24 cellular contexts compared by ENCODE assay signal in genomic region chr22:47374273-47374771, GRCh38.
A peak's percentile ranks its signal among the peaks of the same experiment; 100 is the strongest.
DNase-seq lines count a peak whose midpoint lies in the region; ATAC-seq and TF ChIP-seq lines count a peak whose summit lies in the region.
"Had no signal": no experiment of that assay in that cellular context is flagged by ENCODE, and none has a peak within 500 bp of the region (broad histone marks: within the 10 kb centered on the region; RNA-seq: fewer than 3 reads in every experiment).

No MANE protein-coding gene starts in this region.

- no peak overlapping the region for H3K27ac ChIP-seq in RWPE2 (ENCODE audit: poor library complexity, severe bottlenecking)
- H3K27ac ChIP-seq in sigmoid colon: no peak overlapping the region
- H3K27ac ChIP-seq in H9 (ENCODE audit: insufficient read length, low read depth, low read length): no peak overlapping the region
- H3K27ac ChIP-seq: 22Rv1, C4-2B, GM23248, KMS-11, SJCRH30 had no signal

- H3K4ac ChIP-seq in H9 (ENCODE audit: low read depth, low read length): no peak overlapping the region

- no peak overlapping the region for H3T11ph ChIP-seq in H9 (ENCODE audit: low read length)

- H3K27me3 Mint-ChIP-seq in activated CD4-positive, alpha-beta T cell treated with anti-CD3 and anti-CD28 coated beads, Interleukin-2, amount 10 ng/mL, durations not matched to agents 7 days and 5 days: no peaks in the 10 kb centered on the region
- H3K27me3 Mint-ChIP-seq in H9 (ENCODE audit: low read depth): peaks cover 5% of the 10 kb centered on the region

- no peak overlapping the region for H2BK20ac ChIP-seq in H9 (ENCODE audit: low read depth, low read length, poor library complexity, severe bottlenecking)

- ATAC-seq in RWPE2 (ENCODE audit: low read depth): no peak
- ATAC-seq: CD8-positive, alpha-beta T cell; Right ventricle myocardium inferior had no signal

- no peak overlapping the region for H2BK5ac ChIP-seq in H9 (ENCODE audit: insufficient read length, low read length)

- H2BK120ac ChIP-seq in H9 (ENCODE audit: low read depth, low read length, poor library complexity, severe bottlenecking): no peak overlapping the region

- no peak overlapping the region for H3K18ac ChIP-seq in H9 (ENCODE audit: insufficient read length, low read depth, low read length)

- peaks cover 2% of the 10 kb centered on the region for H4K20me1 ChIP-seq in H9 (ENCODE audit: control insufficient read depth, insufficient read depth, insufficient read length)

- H3K36me3 Mint-ChIP-seq in activated CD4-positive, alpha-beta T cell treated with anti-CD3 and anti-CD28 coated beads, Interleukin-2, amount 10 ng/mL, durations not matched to agents 7 days and 5 days (ENCODE audit: low read depth): no peaks in the 10 kb centered on the region
- H3K36me3 Mint-ChIP-seq in H9 (ENCODE audit: insufficient read depth in 1 of 3, low read depth in 3 of 3): peaks cover 23 to 45% (median 30%) of the 10 kb centered on the region in 3 experiments
- H3K36me3 Mint-ChIP-seq: CD8-positive, alpha-beta T cell had no signal

- no peaks in the 10 kb centered on the region for H3K23me2 ChIP-seq in H9 (ENCODE audit: insufficient read length, low read depth, low read length, poor library complexity, severe bottlenecking)

- no peak overlapping the region for H4K8ac ChIP-seq in H9 (replicated peaks; ENCODE audit: insufficient read length, low read depth, low read length)

- peak overlapping the region; percentile 36 for H3K27ac Mint-ChIP-seq in activated CD4-positive, alpha-beta T cell treated with anti-CD3 and anti-CD28 coated beads, Interleukin-2, amount 10 ng/mL, durations not matched to agents 7 days and 5 days
- no peak overlapping the region for H3K27ac Mint-ChIP-seq in H9
- H3K27ac Mint-ChIP-seq: B cell; CD8-positive, alpha-beta T cell; IgD-negative memory B cell had no signal

- intact Hi-C loops in sigmoid colon (cut with DNase I): no loop called here

- H3K23ac ChIP-seq in H9 (ENCODE audit: insufficient read length, low read depth, low read length): no peak overlapping the region

- no peak overlapping the region for H4K91ac ChIP-seq in H9 (ENCODE audit: insufficient read length, low read depth, low read length)

- H3K9me3 ChIP-seq in RWPE2 (ENCODE audit: severe bottlenecking): no peaks in the 10 kb centered on the region
- H3K9me3 ChIP-seq in sigmoid colon: no peaks in the 10 kb centered on the region
- H3K9me3 ChIP-seq in H9 (ENCODE audit: control insufficient read depth, low read depth, low read length): peaks cover 91% of the 10 kb centered on the region
- H3K9me3 ChIP-seq: Caco-2, SJCRH30 had no signal

- H3K79me2 ChIP-seq in H9 (ENCODE audit: insufficient read depth, low read length): no peaks in the 10 kb centered on the region

- 84% methylated on average over 15 of the region's 15 CpGs for WGBS in sigmoid colon, 2 donors
- WGBS in H9 (ENCODE audit: extremely low coverage, insufficient read length, low lambda C conversion rate): no CpG with 5 or more reads among the region's 15 CpGs

- H2AFZ ChIP-seq in H9 (ENCODE audit: low read length): no peak overlapping the region
- H2AFZ ChIP-seq: GM23248 had no signal

- peaks cover 8% of the 10 kb centered on the region for H3K9me3 Mint-ChIP-seq in activated CD4-positive, alpha-beta T cell treated with anti-CD3 and anti-CD28 coated beads, Interleukin-2, amount 10 ng/mL, durations not matched to agents 7 days and 5 days
- H3K9me3 Mint-ChIP-seq in H9: peaks cover 89 to 99% of the 10 kb centered on the region in 2 experiments
- H3K9me3 Mint-ChIP-seq: CD8-positive, alpha-beta T cell; IgD-negative memory B cell had no signal

- no peaks in the 10 kb centered on the region for H3K79me1 ChIP-seq in H9 (ENCODE audit: insufficient read depth, low read depth, low read length, poor library complexity, severe bottlenecking)

- H2AK5ac ChIP-seq in H9 (ENCODE audit: insufficient read length, low read length): no peak overlapping the region

- H3K56ac ChIP-seq in H9 (ENCODE audit: insufficient read length, low read depth, low read length): no peak overlapping the region

- no peak overlapping the region for H2BK15ac ChIP-seq in H9 (ENCODE audit: low read depth, low read length)

- H3K9ac ChIP-seq in H9 (ENCODE audit: extremely low read depth, insufficient read length, low read length): no peak overlapping the region
- H3K9ac ChIP-seq: GM23248, KMS-11 had no signal

- CTCF ChIA-PET in activated CD4-positive, alpha-beta T cell treated with anti-CD3 and anti-CD28 coated beads, Interleukin-2, amount 10 ng/mL, durations not matched to agents 7 days and 5 days (lab: Charles Lee): no interaction called here

- TF ChIP-seq CTCF in RWPE2 (IDR thresholded peaks at IDR 0.05; ENCODE audit: poor library complexity, severe bottlenecking) (no peak), sigmoid colon (IDR thresholded peaks at IDR 0.05) (no peak), H9 (conservative IDR thresholded peaks at IDR 0.05) (no peak)

- TF ChIP-seq POLR2A in sigmoid colon (IDR thresholded peaks at IDR 0.05): no peak

- no peak for TF ChIP-seq EP300 in sigmoid colon (IDR thresholded peaks at IDR 0.05)

- H3K36me3 ChIP-seq in RWPE2 (ENCODE audit: low read depth): no peaks in the 10 kb centered on the region
- H3K36me3 ChIP-seq in sigmoid colon: no peaks in the 10 kb centered on the region
- H3K36me3 ChIP-seq: SJCRH30 had no signal

- H3K4me1 Mint-ChIP-seq in activated CD4-positive, alpha-beta T cell treated with anti-CD3 and anti-CD28 coated beads, Interleukin-2, amount 10 ng/mL, durations not matched to agents 7 days and 5 days: no peaks in the 10 kb centered on the region
- no peaks in the 10 kb centered on the region for H3K4me1 Mint-ChIP-seq in H9
- H3K4me1 Mint-ChIP-seq: B cell, IgD-negative memory B cell had no signal

- DNase-seq in activated CD4-positive, alpha-beta T cell treated with anti-CD3 and anti-CD28 coated beads, Interleukin-2, amount 10 ng/mL, durations not matched to agents 7 days and 5 days: no peak
- no peak for DNase-seq in activated CD4-positive, alpha-beta T cell treated with anti-CD3 and anti-CD28 coated beads, Interleukin-2, amount 50 U/mL, for 1 hour
- peak; percentile 23 for DNase-seq in RWPE2 (ENCODE audit: low spot score)
- DNase-seq in mesenteric fat pad (ENCODE audit: low spot score): peak; percentile 71
- DNase-seq in sigmoid colon: peak; percentile 52
- no peak for DNase-seq in H9
- no peak for DNase-seq in amygdala (lab: John Stamatoyannopoulos, UW)
- DNase-seq in NCI-H526 treated with DMSO at 0.1 percent for 48 hours (lab: John Stamatoyannopoulos, UW): no peak
- DNase-seq: CD8-positive, alpha-beta T cell; GM23248; H7; MM.1S; NCI-H2029; NCI-H446 treated with DMSO at 0.1 percent for 48 hours; NCI-H69; OCI-M1; SJCRH30 had no signal

- no peak overlapping the region for H3K4me2 ChIP-seq in H9 (ENCODE audit: insufficient read depth, insufficient read length, low read length)
- H3K4me2 ChIP-seq: KMS-11 had no signal

- H3K14ac ChIP-seq in H9 (ENCODE audit: insufficient read depth, low read length): no peak overlapping the region

- H4K5ac ChIP-seq in H9 (ENCODE audit: insufficient read length, low read depth, low read length): no peak overlapping the region

- POLR2A ChIA-PET in activated CD4-positive, alpha-beta T cell treated with anti-CD3 and anti-CD28 coated beads, Interleukin-2, amount 10 ng/mL, durations not matched to agents 7 days and 5 days (lab: Charles Lee): no interaction called here

- no peak overlapping the region for H2BK12ac ChIP-seq in H9 (ENCODE audit: insufficient read length, low read depth, low read length)

- H3K4me3 ChIP-seq in RWPE2 (ENCODE audit: severe bottlenecking) (no peak overlapping the region), sigmoid colon (no peak overlapping the region)
- H3K4me3 ChIP-seq: GM23248, SJCRH30 had no signal

- H3K27me3 ChIP-seq in RWPE2 (ENCODE audit: insufficient read depth, poor library complexity, severe bottlenecking): no peaks in the 10 kb centered on the region
- peaks cover 0 to 25% (median 2%) of the 10 kb centered on the region in 3 donors for H3K27me3 ChIP-seq in sigmoid colon
- H3K27me3 ChIP-seq in H9 (ENCODE audit: insufficient read depth, low read length): no peaks in the 10 kb centered on the region
- H3K27me3 ChIP-seq: SJCRH30 had no signal

- no peak overlapping the region for H3K4me3 Mint-ChIP-seq in activated CD4-positive, alpha-beta T cell treated with anti-CD3 and anti-CD28 coated beads, Interleukin-2, amount 10 ng/mL, durations not matched to agents 7 days and 5 days
- no peak overlapping the region for H3K4me3 Mint-ChIP-seq in H9
- H3K4me3 Mint-ChIP-seq: B cell; CD8-positive, alpha-beta T cell; IgD-negative memory B cell had no signal

- H3K4me1 ChIP-seq in RWPE2 (ENCODE audit: insufficient read depth, poor library complexity, severe bottlenecking) (no peaks in the 10 kb centered on the region), sigmoid colon (no peaks in the 10 kb centered on the region), H9 (ENCODE audit: insufficient read depth, low read length) (no peaks in the 10 kb centered on the region)
- H3K4me1 ChIP-seq: Caco-2, SJCRH30 had no signal

Comparison
In these comparisons a context has a peak if more than half of its experiments do, and no peak if none do; other contexts are left out.
1. DNase-seq: peak in RWPE2 (single experiment), mesenteric fat pad (single experiment) and sigmoid colon (single experiment); none in activated CD4-positive, alpha-beta T cell treated with anti-CD3 and anti-CD28 coated beads, Interleukin-2, amount 10 ng/mL, durations not matched to agents 7 days and 5 days (single experiment), activated CD4-positive, alpha-beta T cell treated with anti-CD3 and anti-CD28 coated beads, Interleukin-2, amount 50 U/mL, for 1 hour (single experiment), H9 (single experiment), amygdala (0 of 56) and NCI-H526 treated with DMSO at 0.1 percent for 48 hours (single experiment).